Comparison of ENCODE assay signal across 1 cellular context in genomic region chr16:89191033-89191900, GRCh38.
A peak's percentile ranks its signal among the peaks of the same experiment; 100 is the strongest.
TF ChIP-seq lines count a peak whose summit lies in the region.

No MANE protein-coding gene starts in this region.

TF ChIP-seq in HepG2, 621 proteins besides CTCF, POLR2A, EP300 and RAD21 (continued from another document and continues in another):
- TF ChIP-seq FOXO4 (CRISPR knock-in tag; conservative IDR thresholded peaks at IDR 0.05) = no peak
- TF ChIP-seq KDM5B (CRISPR knock-in tag; IDR thresholded peaks at IDR 0.05; ENCODE audit: borderline replicate concordance) = peak; percentile 62; the same call in 1 of the 2 replicates
- no peak for TF ChIP-seq FOXK2 (IDR thresholded peaks at IDR 0.05)
- peak; percentile 98 for TF ChIP-seq MAX (IDR thresholded peaks at IDR 0.05)
- TF ChIP-seq HNF1B (CRISPR knock-in tag; IDR thresholded peaks at IDR 0.05) = no peak
- TF ChIP-seq ZNF431 (CRISPR knock-in tag; IDR thresholded peaks at IDR 0.05; ENCODE audit: borderline replicate concordance, low read depth) = peak; percentile 68
- no peak for TF ChIP-seq ZNF230 (CRISPR knock-in tag; IDR thresholded peaks at IDR 0.05)
- no peak for TF ChIP-seq SP2 (CRISPR knock-in tag; IDR thresholded peaks at IDR 0.05)
- peak; percentile 75 for TF ChIP-seq ELF1 (CRISPR knock-in tag; IDR thresholded peaks at IDR 0.05)
- no peak for TF ChIP-seq BRF2 (CRISPR knock-in tag; IDR thresholded peaks at IDR 0.05)
- no peak for TF ChIP-seq ZFP37 (CRISPR knock-in tag; IDR thresholded peaks at IDR 0.05; ENCODE audit: borderline replicate concordance)
- TF ChIP-seq ZNF337 (CRISPR knock-in tag; IDR thresholded peaks at IDR 0.05; ENCODE audit: borderline replicate concordance, low read depth) = no peak
- TF ChIP-seq SP1 (IDR thresholded peaks at IDR 0.05) = 0 out of 2 replicates have a peak, but pooled peaks have one; percentile 40
- TF ChIP-seq SP1 (CRISPR knock-in tag; IDR thresholded peaks at IDR 0.05) = no peak
- no peak for TF ChIP-seq SMARCC2 (IDR thresholded peaks at IDR 0.05)
- peak; percentile 76; the same call in 1 of the 2 replicates for TF ChIP-seq MYPOP (CRISPR knock-in tag; IDR thresholded peaks at IDR 0.05)
- peak; percentile 92; the same call in 1 of the 2 replicates for TF ChIP-seq ZNF296 (CRISPR knock-in tag; conservative IDR thresholded peaks at IDR 0.05)
- no peak for TF ChIP-seq ELK4 (CRISPR knock-in tag; IDR thresholded peaks at IDR 0.05; ENCODE audit: borderline replicate concordance)
- no peak; the same call in 1 of the 2 replicates for TF ChIP-seq SNAPC2 (CRISPR knock-in tag; IDR thresholded peaks at IDR 0.05)
- TF ChIP-seq NBN (conservative IDR thresholded peaks at IDR 0.05) = no peak
- TF ChIP-seq CEBPZ (IDR thresholded peaks at IDR 0.05; ENCODE audit: low read length) = no peak
- TF ChIP-seq ARID4A (CRISPR knock-in tag; IDR thresholded peaks at IDR 0.05; ENCODE audit: borderline replicate concordance) = peak; percentile 53; the same call in 1 of the 2 replicates
- peak; percentile 61; the same call in 1 of the 2 replicates for TF ChIP-seq YEATS4 (CRISPR knock-in tag; IDR thresholded peaks at IDR 0.05; ENCODE audit: borderline replicate concordance)
- TF ChIP-seq NKX3-1 (CRISPR knock-in tag; IDR thresholded peaks at IDR 0.05) = no peak
- TF ChIP-seq ZNF281 (CRISPR knock-in tag; IDR thresholded peaks at IDR 0.05; ENCODE audit: borderline replicate concordance) = peak; percentile 45; the same call in 1 of the 2 replicates
- peak; percentile 44; the same call in 1 of the 2 replicates for TF ChIP-seq ZFX (CRISPR knock-in tag; IDR thresholded peaks at IDR 0.05; ENCODE audit: low read depth)
- TF ChIP-seq RORA (CRISPR knock-in tag; IDR thresholded peaks at IDR 0.05) = no peak
- 0 out of 2 replicates have a peak, but pooled peaks have one; percentile 67 for TF ChIP-seq ZNF710 (CRISPR knock-in tag; IDR thresholded peaks at IDR 0.05; ENCODE audit: borderline replicate concordance)
- TF ChIP-seq SIX4 (CRISPR knock-in tag; IDR thresholded peaks at IDR 0.05) = no peak
- TF ChIP-seq ZSCAN22 (CRISPR knock-in tag; IDR thresholded peaks at IDR 0.05) = no peak
- TF ChIP-seq PTBP1 (IDR thresholded peaks at IDR 0.05; ENCODE audit: low read depth, low read length, poor library complexity, severe bottlenecking) = no peak
- TF ChIP-seq FOSL1 (CRISPR knock-in tag; IDR thresholded peaks at IDR 0.05; ENCODE audit: borderline replicate concordance) = no peak
- TF ChIP-seq AGO1 (IDR thresholded peaks at IDR 0.05; ENCODE audit: low read depth, low read length, poor library complexity, severe bottlenecking) = no peak
- no peak; the same call in 1 of the 2 replicates for TF ChIP-seq DMAP1 (CRISPR knock-in tag; IDR thresholded peaks at IDR 0.05)
- TF ChIP-seq JDP2 (CRISPR knock-in tag; IDR thresholded peaks at IDR 0.05; ENCODE audit: borderline replicate concordance) = no peak
- TF ChIP-seq GPBP1L1 (CRISPR knock-in tag; IDR thresholded peaks at IDR 0.05) = no peak
- no peak; the same call in 1 of the 2 replicates for TF ChIP-seq ZNF143 (CRISPR knock-in tag; IDR thresholded peaks at IDR 0.05)
- no peak for TF ChIP-seq ZNF709 (CRISPR knock-in tag; IDR thresholded peaks at IDR 0.05)
- no peak for TF ChIP-seq ZNF850 (CRISPR knock-in tag; conservative IDR thresholded peaks at IDR 0.05)
- no peak for TF ChIP-seq CEBPG (CRISPR knock-in tag; IDR thresholded peaks at IDR 0.05)
- TF ChIP-seq RBAK (CRISPR knock-in tag; IDR thresholded peaks at IDR 0.05) = no peak; the same call in 1 of the 2 replicates
